Comparison of ENCODE assay signal across 1 cellular context in the genomic region with DNA sequence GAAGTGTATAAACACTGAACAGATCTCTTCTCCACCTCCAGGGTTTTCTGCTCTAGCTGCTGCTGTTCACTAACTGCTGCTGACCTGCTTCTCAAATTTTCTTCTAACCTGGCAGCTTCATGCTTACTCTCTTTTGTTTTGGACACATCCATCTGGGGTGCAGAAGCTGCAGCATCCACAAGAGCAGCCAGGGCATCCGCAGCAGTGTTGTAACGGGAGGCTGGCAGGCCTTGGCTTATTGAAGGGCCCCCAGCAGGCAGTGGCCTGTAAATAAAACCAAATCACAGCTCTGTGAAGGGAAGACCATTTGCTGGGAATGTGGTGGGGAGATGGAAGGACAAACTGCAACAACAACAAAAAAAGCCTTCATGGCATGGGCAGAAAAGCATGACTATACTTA.
TF ChIP-seq lines count a peak whose summit lies in the region.

No MANE protein-coding gene starts in this region.

TF ChIP-seq in IMR-90, 13 proteins besides CTCF, POLR2A, EP300 and RAD21:
- TF ChIP-seq FOS (IDR thresholded peaks at IDR 0.05; ENCODE audit: low read depth, low read length), result no peak
- TF ChIP-seq RCOR1 (IDR thresholded peaks at IDR 0.05; ENCODE audit: insufficient replicate concordance, low read length), result no peak
- TF ChIP-seq MAFK (IDR thresholded peaks at IDR 0.05; ENCODE audit: low read depth, low read length), result no peak
- no peak for TF ChIP-seq RFX5 (IDR thresholded peaks at IDR 0.05; ENCODE audit: low read depth, low read length)
TF ChIP-seq in IMR-90: peak in this region for 0.
